In the genomic region with DNA sequence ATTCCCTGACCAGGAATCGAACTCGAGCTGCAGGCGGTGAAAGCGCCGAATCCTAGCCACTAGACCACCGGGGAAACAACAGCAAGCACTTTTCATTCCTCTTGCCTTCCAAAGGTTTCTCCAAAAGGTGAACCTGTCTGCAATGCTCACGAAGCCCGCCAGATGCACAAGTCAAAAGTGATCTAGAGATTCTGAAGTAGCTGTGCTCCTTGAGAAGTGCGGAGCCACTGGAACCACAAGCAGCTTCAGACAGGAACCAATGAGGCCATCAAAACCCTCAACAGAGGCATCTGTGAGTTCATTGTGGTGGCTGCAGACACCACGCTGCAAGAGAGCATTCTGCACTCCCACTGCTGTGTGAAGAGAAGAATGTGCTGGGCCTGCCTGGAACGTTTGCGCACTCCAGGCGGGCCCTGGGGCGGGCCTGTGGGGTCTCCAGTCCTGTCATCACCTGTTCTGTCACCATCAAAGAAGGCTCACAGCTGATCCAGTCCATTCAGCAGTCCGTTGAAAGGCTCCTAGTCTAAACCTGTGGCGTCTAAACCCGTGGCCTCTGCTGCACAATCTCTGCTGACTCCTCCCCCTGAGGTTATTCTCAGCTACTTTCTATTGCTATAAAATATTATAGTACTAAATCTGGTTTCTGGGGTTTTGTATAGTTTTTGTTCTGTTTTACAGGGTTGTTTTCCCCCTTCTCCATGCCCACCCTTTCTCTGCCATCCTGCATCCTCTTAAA, we compare ENCODE assay signal across 8 cellular contexts.
DNase-seq lines count a peak whose midpoint lies in the region; ATAC-seq and TF ChIP-seq lines count a peak whose summit lies in the region.
"Not testable (repeated sequence)": the region's sequence is repeated elsewhere in the genome, so short reads cannot be mapped to it uniquely, and the experiment has no call there.

No MANE protein-coding gene starts in this region.

- not testable (repeated sequence) for H3K27me3 ChIP-seq in DND-41 (ENCODE audit: insufficient read depth, low read length, poor library complexity)
- peaks cover 16% of the 10 kb centered on the region for H3K27me3 ChIP-seq in left ventricle myocardium inferior (ENCODE audit: low read depth)

- POLR2A ChIA-PET in activated CD4-positive, alpha-beta T cell treated with anti-CD3 and anti-CD28 coated beads for 36 hours (lab: Charles Lee), result not testable (repeated sequence)

- H3K9me3 Mint-ChIP-seq in activated CD4-positive, alpha-beta T cell treated with anti-CD3 and anti-CD28 coated beads for 36 hours (ENCODE audit: low read depth); activated CD8-positive, alpha-beta memory T cell treated with anti-CD3 and anti-CD28 coated beads, Interleukin-2, amount 10 ng/mL, durations not matched to agents 7 days and 5 days (ENCODE audit: low read depth); activated T-helper 1 cell treated with anti-CD3 and anti-CD28 coated beads, Interleukin-12 subunit alpha, Interleukin-12 subunit beta, Interleukin-2, Interleukin-4 antibody, amounts not matched to agents 30 ng/mL and 10 ng/mL and 1 ng/mL, durations not matched to agents 14 hours and 24 hours and 36 hours; activated naive CD4-positive, alpha-beta T cell treated with anti-CD3 and anti-CD28 coated beads, Interleukin-2, amount 50 U/mL, for 72 hours; natural killer cell treated with Interleukin-12 subunit alpha and Interleukin-12 subunit beta and Interleukin-15 and Interleukin-18, amount 100 ng/mL, for 72 hours; stimulated activated naive CD8-positive, alpha-beta T cell treated with anti-CD3 and anti-CD28 coated beads, Interleukin-15, amount 100 ng/mL, for 72 hours: not testable (repeated sequence)

- peak overlapping the region; percentile 41; the same call in 1 of the 2 replicates for H3K4me2 ChIP-seq in DND-41 (ENCODE audit: insufficient read depth, low read length)

- H3K9ac ChIP-seq in DND-41 (ENCODE audit: low read depth, low read length), result not testable (repeated sequence)

- intact Hi-C loops in activated CD4-positive, alpha-beta T cell treated with anti-CD3 and anti-CD28 coated beads for 36 hours (cut with DNase I, micrococcal nuclease); activated T-helper 1 cell treated with anti-CD3 and anti-CD28 coated beads, Interleukin-12 subunit alpha, Interleukin-12 subunit beta, Interleukin-2, Interleukin-4 antibody, amounts not matched to agents 30 ng/mL and 10 ng/mL and 1 ng/mL, durations not matched to agents 14 hours and 24 hours and 36 hours (cut with micrococcal nuclease); left ventricle myocardium inferior (cut with micrococcal nuclease): not testable (repeated sequence)

- not testable (repeated sequence) for H3K4me3 Mint-ChIP-seq in activated CD4-positive, alpha-beta T cell treated with anti-CD3 and anti-CD28 coated beads for 36 hours; activated CD8-positive, alpha-beta memory T cell treated with anti-CD3 and anti-CD28 coated beads, Interleukin-2, amount 10 ng/mL, durations not matched to agents 7 days and 5 days; activated T-helper 1 cell treated with anti-CD3 and anti-CD28 coated beads, Interleukin-12 subunit alpha, Interleukin-12 subunit beta, Interleukin-2, Interleukin-4 antibody, amounts not matched to agents 30 ng/mL and 10 ng/mL and 1 ng/mL, durations not matched to agents 14 hours and 24 hours and 36 hours; natural killer cell treated with Interleukin-12 subunit alpha and Interleukin-12 subunit beta and Interleukin-15 and Interleukin-18, amount 100 ng/mL, for 72 hours
- peak overlapping the region in 1 of 2 donors; percentile 52 for H3K4me3 Mint-ChIP-seq in stimulated activated naive CD8-positive, alpha-beta T cell treated with anti-CD3 and anti-CD28 coated beads, Interleukin-15, amount 100 ng/mL, for 72 hours

- H3K36me3 Mint-ChIP-seq in activated CD4-positive, alpha-beta T cell treated with anti-CD3 and anti-CD28 coated beads for 36 hours (ENCODE audit: low read depth); activated CD8-positive, alpha-beta memory T cell treated with anti-CD3 and anti-CD28 coated beads, Interleukin-2, amount 10 ng/mL, durations not matched to agents 7 days and 5 days; activated T-helper 1 cell treated with anti-CD3 and anti-CD28 coated beads, Interleukin-12 subunit alpha, Interleukin-12 subunit beta, Interleukin-2, Interleukin-4 antibody, amounts not matched to agents 30 ng/mL and 10 ng/mL and 1 ng/mL, durations not matched to agents 14 hours and 24 hours and 36 hours (ENCODE audit: low read depth); activated naive CD4-positive, alpha-beta T cell treated with anti-CD3 and anti-CD28 coated beads, Interleukin-2, amount 50 U/mL, for 72 hours; natural killer cell treated with Interleukin-12 subunit alpha and Interleukin-12 subunit beta and Interleukin-15 and Interleukin-18, amount 100 ng/mL, for 72 hours: not testable (repeated sequence)

- H3K36me3 ChIP-seq in DND-41 (ENCODE audit: insufficient read depth, low read length); left ventricle myocardium inferior: not testable (repeated sequence)

- peak; percentile 89 for ATAC-seq in DND-41 (ENCODE audit: insufficient read depth, low read depth)
- ATAC-seq in activated CD4-positive, alpha-beta T cell treated with anti-CD3 and anti-CD28 coated beads for 36 hours, result peak; percentile 73
- peak; percentile 87 for ATAC-seq in activated CD8-positive, alpha-beta memory T cell treated with anti-CD3 and anti-CD28 coated beads, Interleukin-2, amount 10 ng/mL, durations not matched to agents 7 days and 5 days
- ATAC-seq in activated naive CD4-positive, alpha-beta T cell treated with anti-CD3 and anti-CD28 coated beads, Interleukin-2, amount 50 U/mL, for 72 hours, result peak; percentile 85 to 87
- ATAC-seq in natural killer cell treated with Interleukin-12 subunit alpha and Interleukin-12 subunit beta and Interleukin-15 and Interleukin-18, amount 100 ng/mL, for 72 hours, result peak; percentile 71 to 80
- peak; percentile 97 for ATAC-seq in stimulated activated naive CD8-positive, alpha-beta T cell treated with anti-CD3 and anti-CD28 coated beads, Interleukin-15, amount 100 ng/mL, for 72 hours

- peak; percentile 74 for DNase-seq in DND-41
- DNase-seq in activated CD4-positive, alpha-beta T cell treated with anti-CD3 and anti-CD28 coated beads for 36 hours, result peak; percentile 18
- peak; percentile 75 for DNase-seq in activated CD8-positive, alpha-beta memory T cell treated with anti-CD3 and anti-CD28 coated beads, Interleukin-2, amount 10 ng/mL, durations not matched to agents 7 days and 5 days
- peak; percentile 37 for DNase-seq in activated T-helper 1 cell treated with anti-CD3 and anti-CD28 coated beads, Interleukin-12 subunit alpha, Interleukin-12 subunit beta, Interleukin-2, Interleukin-4 antibody, amounts not matched to agents 30 ng/mL and 10 ng/mL and 1 ng/mL, durations not matched to agents 14 hours and 24 hours and 36 hours (ENCODE audit: low spot score)
- DNase-seq in activated naive CD4-positive, alpha-beta T cell treated with anti-CD3 and anti-CD28 coated beads, Interleukin-2, amount 50 U/mL, for 72 hours (ENCODE audit: low spot score in 2 of 2), result peak; percentile 4 to 52
- peak; percentile 8 for DNase-seq in left ventricle myocardium inferior
- not testable (repeated sequence) for DNase-seq in natural killer cell treated with Interleukin-12 subunit alpha and Interleukin-12 subunit beta and Interleukin-15 and Interleukin-18, amount 100 ng/mL, for 72 hours (ENCODE audit: low spot score)
- DNase-seq in stimulated activated naive CD8-positive, alpha-beta T cell treated with anti-CD3 and anti-CD28 coated beads, Interleukin-15, amount 100 ng/mL, for 72 hours, result peak; percentile 36 to 57

- TF ChIP-seq CTCF in DND-41 (IDR thresholded peaks at IDR 0.05; ENCODE audit: borderline replicate concordance, extremely low read depth, low read length, poor library complexity, severe bottlenecking); left ventricle myocardium inferior (IDR thresholded peaks at IDR 0.05; ENCODE audit: borderline replicate concordance): not testable (repeated sequence)

- not testable (repeated sequence) for H3K27ac Mint-ChIP-seq in activated CD4-positive, alpha-beta T cell treated with anti-CD3 and anti-CD28 coated beads for 36 hours; activated T-helper 1 cell treated with anti-CD3 and anti-CD28 coated beads, Interleukin-12 subunit alpha, Interleukin-12 subunit beta, Interleukin-2, Interleukin-4 antibody, amounts not matched to agents 30 ng/mL and 10 ng/mL and 1 ng/mL, durations not matched to agents 14 hours and 24 hours and 36 hours; activated naive CD4-positive, alpha-beta T cell treated with anti-CD3 and anti-CD28 coated beads, Interleukin-2, amount 50 U/mL, for 72 hours; natural killer cell treated with Interleukin-12 subunit alpha and Interleukin-12 subunit beta and Interleukin-15 and Interleukin-18, amount 100 ng/mL, for 72 hours; stimulated activated naive CD8-positive, alpha-beta T cell treated with anti-CD3 and anti-CD28 coated beads, Interleukin-15, amount 100 ng/mL, for 72 hours
- peak overlapping the region; percentile 24 for H3K27ac Mint-ChIP-seq in activated CD8-positive, alpha-beta memory T cell treated with anti-CD3 and anti-CD28 coated beads, Interleukin-2, amount 10 ng/mL, durations not matched to agents 7 days and 5 days

- H3K9me3 ChIP-seq in DND-41 (ENCODE audit: insufficient read depth, low read length, severe bottlenecking); left ventricle myocardium inferior (replicated peaks): not testable (repeated sequence)

- peaks cover 32% of the 10 kb centered on the region for H3K4me1 ChIP-seq in DND-41 (ENCODE audit: insufficient read depth, low read length)
- H3K4me1 ChIP-seq in left ventricle myocardium inferior, result not testable (repeated sequence)

- H3K79me2 ChIP-seq in DND-41 (ENCODE audit: insufficient read depth, low read length), result not testable (repeated sequence)

- CTCF ChIA-PET in activated CD4-positive, alpha-beta T cell treated with anti-CD3 and anti-CD28 coated beads for 36 hours (lab: Charles Lee); activated CD8-positive, alpha-beta memory T cell treated with anti-CD3 and anti-CD28 coated beads, Interleukin-2, amount 10 ng/mL, durations not matched to agents 7 days and 5 days (lab: Charles Lee): not testable (repeated sequence)

- not testable (repeated sequence) for H4K20me1 ChIP-seq in DND-41 (ENCODE audit: insufficient read depth, low read length)

- not testable (repeated sequence) for H3K4me3 ChIP-seq in DND-41 (ENCODE audit: low read depth in 1 of 2, low read length in 2 of 2); left ventricle myocardium inferior

- peak overlapping the region; percentile 72 for H3K27ac ChIP-seq in DND-41 (ENCODE audit: low read length)
- not testable (repeated sequence) for H3K27ac ChIP-seq in left ventricle myocardium inferior (replicated peaks)

- H3K4me1 Mint-ChIP-seq in activated CD4-positive, alpha-beta T cell treated with anti-CD3 and anti-CD28 coated beads for 36 hours; natural killer cell treated with Interleukin-12 subunit alpha and Interleukin-12 subunit beta and Interleukin-15 and Interleukin-18, amount 100 ng/mL, for 72 hours (ENCODE audit: low read depth in 2 of 2): not testable (repeated sequence)
- H3K4me1 Mint-ChIP-seq in activated CD8-positive, alpha-beta memory T cell treated with anti-CD3 and anti-CD28 coated beads, Interleukin-2, amount 10 ng/mL, durations not matched to agents 7 days and 5 days, result peaks cover 12% of the 10 kb centered on the region
- peaks cover 16% of the 10 kb centered on the region for H3K4me1 Mint-ChIP-seq in activated T-helper 1 cell treated with anti-CD3 and anti-CD28 coated beads, Interleukin-12 subunit alpha, Interleukin-12 subunit beta, Interleukin-2, Interleukin-4 antibody, amounts not matched to agents 30 ng/mL and 10 ng/mL and 1 ng/mL, durations not matched to agents 14 hours and 24 hours and 36 hours (ENCODE audit: low read depth)
- peaks cover 17% of the 10 kb centered on the region for H3K4me1 Mint-ChIP-seq in stimulated activated naive CD8-positive, alpha-beta T cell treated with anti-CD3 and anti-CD28 coated beads, Interleukin-15, amount 100 ng/mL, for 72 hours

- H2AFZ ChIP-seq in DND-41 (ENCODE audit: low read depth, low read length), result peak overlapping the region; percentile 52; the same call in 1 of the 2 replicates

- not testable (repeated sequence) for H3K27me3 Mint-ChIP-seq in activated CD4-positive, alpha-beta T cell treated with anti-CD3 and anti-CD28 coated beads for 36 hours; activated CD8-positive, alpha-beta memory T cell treated with anti-CD3 and anti-CD28 coated beads, Interleukin-2, amount 10 ng/mL, durations not matched to agents 7 days and 5 days; activated T-helper 1 cell treated with anti-CD3 and anti-CD28 coated beads, Interleukin-12 subunit alpha, Interleukin-12 subunit beta, Interleukin-2, Interleukin-4 antibody, amounts not matched to agents 30 ng/mL and 10 ng/mL and 1 ng/mL, durations not matched to agents 14 hours and 24 hours and 36 hours (ENCODE audit: insufficient read depth); natural killer cell treated with Interleukin-12 subunit alpha and Interleukin-12 subunit beta and Interleukin-15 and Interleukin-18, amount 100 ng/mL, for 72 hours; stimulated activated naive CD8-positive, alpha-beta T cell treated with anti-CD3 and anti-CD28 coated beads, Interleukin-15, amount 100 ng/mL, for 72 hours
